In the genomic region with DNA sequence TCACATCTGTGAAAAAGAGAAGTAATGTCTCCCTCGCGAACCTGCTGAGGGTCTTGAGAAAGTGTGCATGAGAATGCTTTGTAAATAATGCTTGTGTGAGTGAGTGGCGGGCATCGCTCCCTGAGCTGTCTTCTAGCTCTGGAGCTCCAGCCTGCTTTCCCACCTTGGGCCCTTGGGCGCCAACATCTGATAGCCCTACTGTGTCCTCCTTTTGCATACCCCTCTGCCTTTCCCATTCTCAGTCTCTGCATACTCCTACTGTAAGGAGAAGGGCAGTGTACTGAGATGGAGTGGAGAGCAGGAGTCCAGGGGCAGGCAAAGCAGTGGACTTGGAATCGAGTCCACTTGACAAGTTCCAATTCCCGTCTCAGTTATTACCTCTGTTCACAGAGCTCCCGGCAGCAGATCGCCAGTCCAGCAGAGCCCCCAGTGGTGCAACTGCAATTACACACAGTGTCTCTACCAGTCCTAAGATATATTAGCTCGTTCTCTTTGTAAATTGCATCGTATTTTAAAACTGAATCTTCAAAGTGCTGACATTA, we compare ENCODE assay signal across 13 cellular contexts. TPM values are rescaled to one million over a fixed set of nuclear protein-coding genes. Genes with fewer than 3 reads are reported as not detected.
A peak's percentile ranks its signal among the peaks of the same experiment; 100 is the strongest.
DNase-seq lines count a peak whose midpoint lies in the region; ATAC-seq and TF ChIP-seq lines count a peak whose summit lies in the region.
"Had no signal": no experiment of that assay in that cellular context is flagged by ENCODE, and none has a peak within 500 bp of the region (broad histone marks: within the 10 kb centered on the region; RNA-seq: fewer than 3 reads in every experiment).

No MANE protein-coding gene starts in this region.

- ATAC-seq in activated CD4-positive, CD25-positive, alpha-beta regulatory T cell treated with anti-CD3 and anti-CD28 coated beads, Interleukin-2, amount 50 U/mL, for 24 hours: no peak

- TF ChIP-seq CTCF in GM12872 (IDR thresholded peaks at IDR 0.05; ENCODE audit: insufficient read depth, low read depth, low read length): peak; percentile 35; the same call in 1 of the 3 replicates
- 0 out of 2 replicates have a peak, but pooled peaks have one; percentile 13 for TF ChIP-seq CTCF in PC-9 (conservative IDR thresholded peaks at IDR 0.05)
- TF ChIP-seq CTCF in hepatocyte (IDR thresholded peaks at IDR 0.05; ENCODE audit: poor library complexity): peak; percentile 24

- H3F3A ChIP-seq in PC-9 (ENCODE audit: insufficient read depth, low read depth): no peaks in the 10 kb centered on the region

- DNase-seq in PC-9 (no peak), hepatocyte (ENCODE audit: low spot score) (no peak), NCI-H187 treated with DMSO at 0.1 percent for 48 hours (lab: John Stamatoyannopoulos, UW) (no peak), NCI-H1694 treated with DMSO at 0.1 percent for 48 hours (lab: John Stamatoyannopoulos, UW) (no peak)
- DNase-seq in effector CD8-positive, alpha-beta T cell (lab: John Stamatoyannopoulos, UW): no peak

- H3K9me2 ChIP-seq in PC-9 (ENCODE audit: insufficient read depth) (no peaks in the 10 kb centered on the region), hepatocyte (replicated peaks; ENCODE audit: insufficient read depth) (no peaks in the 10 kb centered on the region)

- no peaks in the 10 kb centered on the region for H3K36me3 ChIP-seq in BLaER1
- no peaks in the 10 kb centered on the region for H3K36me3 ChIP-seq in PC-9 (ENCODE audit: low read depth)
- no peaks in the 10 kb centered on the region for H3K36me3 ChIP-seq in hepatocyte (replicated peaks; ENCODE audit: insufficient read depth, low read depth)
- H3K36me3 ChIP-seq: neutrophil had no signal

- H3K4me2 ChIP-seq in BLaER1 (peak overlapping the region; percentile 90), PC-9 (no peak overlapping the region), hepatocyte (no peak overlapping the region)
- H3K4me2 ChIP-seq: KMS-11 had no signal

- 80% methylated on average over 11 of the region's 11 CpGs for WGBS in hepatocyte (ENCODE audit: low lambda C conversion rate, missing lambda C conversion rate)

- no peak overlapping the region for H3K4me3 ChIP-seq in BLaER1
- no peak overlapping the region for H3K4me3 ChIP-seq in PC-9
- H3K4me3 ChIP-seq in hepatocyte: no peak overlapping the region
- H3K4me3 ChIP-seq: SK-N-MC had no signal

- intact Hi-C loops in PC-9 (cut with micrococcal nuclease; ENCODE audit: unreplicated experiment): no loop called here

- no peaks in the 10 kb centered on the region for H4K20me1 ChIP-seq in BLaER1
- no peaks in the 10 kb centered on the region for H4K20me1 ChIP-seq in PC-9 (ENCODE audit: insufficient read depth)
- H4K20me1 ChIP-seq in hepatocyte (ENCODE audit: insufficient read depth, poor library complexity, severe bottlenecking): no peaks in the 10 kb centered on the region

- H3K27me3 ChIP-seq in BLaER1 (no peaks in the 10 kb centered on the region), PC-9 (ENCODE audit: insufficient read depth, low read depth) (peaks cover 77% of the 10 kb centered on the region), hepatocyte (peaks cover 15% of the 10 kb centered on the region)

- H3K27ac ChIP-seq in BLaER1: no peak overlapping the region; the same call in 1 of the 2 replicates
- H3K27ac ChIP-seq in PC-9: no peak overlapping the region
- H3K27ac ChIP-seq in hepatocyte: no peak overlapping the region
- H3K27ac ChIP-seq: KMS-11, neutrophil, SK-N-MC had no signal

- POLR2A ChIA-PET in PC-9 (lab: Charles Lee; ENCODE audit: unreplicated experiment): no interaction called here

- no peaks in the 10 kb centered on the region for H3K79me2 ChIP-seq in PC-9 (ENCODE audit: low read depth)
- no peaks in the 10 kb centered on the region for H3K79me2 ChIP-seq in hepatocyte

- CTCF ChIA-PET in PC-9 (lab: Charles Lee): interaction anchor here (1.1 kb wide), 1 partner anchor 14 kb away, joined by 4 read pairs; no protein-coding TSS in a partner anchor

- H3K9ac ChIP-seq in BLaER1: peak overlapping the region; percentile 44
- H3K9ac ChIP-seq: KMS-11 had no signal

- H3K4me1 ChIP-seq in BLaER1 (peaks cover 64% of the 10 kb centered on the region), PC-9 (replicated peaks; ENCODE audit: insufficient read depth) (no peaks in the 10 kb centered on the region), hepatocyte (ENCODE audit: insufficient read depth) (no peaks in the 10 kb centered on the region)

- BruUV-seq in PC-9 (replicated peaks; lab: Mats Ljungman, UMichigan): no TSS peak

- H3K9me3 ChIP-seq in BLaER1: no peaks in the 10 kb centered on the region
- no peaks in the 10 kb centered on the region for H3K9me3 ChIP-seq in PC-9 (ENCODE audit: insufficient read depth, low read depth)
- H3K9me3 ChIP-seq in hepatocyte (ENCODE audit: low read depth): no peaks in the 10 kb centered on the region
- H3K9me3 ChIP-seq: neutrophil had no signal

- H2AFZ ChIP-seq in PC-9: no peak overlapping the region
- no peak overlapping the region for H2AFZ ChIP-seq in hepatocyte

RNA-seq across cellular contexts. Expression of gene NCR2, which starts 0.9 kb away (rescaled TPM):
- total RNA-seq in PC-9 (2021): not detected in 2 replicates
- not detected in 2 replicates for total RNA-seq in hepatocyte
- polyA plus RNA-seq in hepatocyte: not detected in 2 replicates
- total RNA-seq: frontal cortex, H4 had no signal

RNA-seq across cellular contexts. Expression of gene TREM1, which starts 48.1 kb away (rescaled TPM):
- total RNA-seq in PC-9 (2021): not detected in 2 replicates
- total RNA-seq in hepatocyte: 0.63 and 0.84 TPM in 2 replicates
- 2.3 and 2.8 TPM in 2 replicates for polyA plus RNA-seq in hepatocyte
- total RNA-seq: frontal cortex had no signal
